ENCODE assay signal across 8 cellular contexts in genomic region chr14:60722836-60723217, GRCh38. TPM values are rescaled to one million over a fixed set of nuclear protein-coding genes. Genes with fewer than 3 reads are reported as not detected.
DNase-seq lines count a peak whose midpoint lies in the region; ATAC-seq and TF ChIP-seq lines count a peak whose summit lies in the region.

No MANE protein-coding gene starts in this region.

- no peaks in the 10 kb centered on the region for H3K9me3 ChIP-seq in OCI-LY7 (ENCODE audit: low read length)

- no peaks in the 10 kb centered on the region for H3K36me3 Mint-ChIP-seq in effector memory CD8-positive, alpha-beta T cell (ENCODE audit: insufficient read depth)

- no peak for TF ChIP-seq CTCF in OCI-LY7 (conservative IDR thresholded peaks at IDR 0.05; ENCODE audit: low read length)

- peak overlapping the region; percentile 83 for H3K4me3 ChIP-seq in OCI-LY7 (ENCODE audit: low read depth, low read length, poor library complexity, severe bottlenecking)

- H3K27ac Mint-ChIP-seq in effector memory CD8-positive, alpha-beta T cell: no peak overlapping the region

- no peak for ATAC-seq in effector memory CD8-positive, alpha-beta T cell (replicated peaks)
- ATAC-seq in HG02852 (IDR thresholded peaks at IDR 0.05; ENCODE audit: unreplicated experiment) (no peak), esophagus mucosa (no peak), GM18868 (IDR thresholded peaks at IDR 0.05; ENCODE audit: unreplicated experiment) (no peak)

- H3K79me2 ChIP-seq in OCI-LY7 (ENCODE audit: insufficient read depth, low read depth, low read length): no peaks in the 10 kb centered on the region

- no TSS peak for BruUV-seq in OCI-LY7 (replicated peaks; lab: Mats Ljungman, UMichigan)

- DNase-seq in NCI-H345 (lab: John Stamatoyannopoulos, UW): peak; percentile 44
- no peak for DNase-seq in NCI-H345 treated with DMSO at 0.1 percent for 48 hours (lab: John Stamatoyannopoulos, UW; ENCODE audit: unreplicated experiment)
- DNase-seq in OCI-LY7 (ENCODE audit: low spot score): no peak
- DNase-seq in effector memory CD8-positive, alpha-beta T cell: no peak
- peak; percentile 57 for DNase-seq in myocyte (ENCODE audit: low read depth)

- peaks cover 19 to 23% of the 10 kb centered on the region in 2 donors for H3K4me1 Mint-ChIP-seq in effector memory CD8-positive, alpha-beta T cell (ENCODE audit: low read depth in 2 of 2)

- peaks cover 79 to 93% of the 10 kb centered on the region in 2 donors for H3K27me3 Mint-ChIP-seq in effector memory CD8-positive, alpha-beta T cell

- H3K36me3 ChIP-seq in OCI-LY7 (ENCODE audit: insufficient read depth, low read length): no peaks in the 10 kb centered on the region

- CTCF ChIA-PET in OCI-LY7 (lab: Charles Lee; ENCODE audit: unreplicated experiment): interaction anchor here (0.5 to 0.9 kb wide), 3 partner anchors 10 to 357 kb away, joined by 3 to 4 read pairs (median 3); no protein-coding TSS in a partner anchor

- peak overlapping the region; percentile 86 for H2AFZ ChIP-seq in OCI-LY7 (ENCODE audit: low read length)

- peak overlapping the region; percentile 79 for H3K4me2 ChIP-seq in OCI-LY7 (ENCODE audit: low read length)

- no peaks in the 10 kb centered on the region for H3K9me2 ChIP-seq in OCI-LY7 (ENCODE audit: insufficient read depth, low read length)

- H3K9me3 Mint-ChIP-seq in effector memory CD8-positive, alpha-beta T cell: no peaks in the 10 kb centered on the region

- intact Hi-C loops in OCI-LY7 (cut with micrococcal nuclease; ENCODE audit: unreplicated experiment): no loop called here

- POLR2A ChIA-PET in OCI-LY7 (lab: Charles Lee): interaction anchor here (1.3 to 1.7 kb wide), 2 partner anchors 11 to 13 kb away, joined by 4 read pairs; partner anchors contain the start of gene MNAT1

- H4K20me1 ChIP-seq in OCI-LY7 (ENCODE audit: insufficient read depth, low read length): no peaks in the 10 kb centered on the region

- peaks cover 15% of the 10 kb centered on the region for H3K4me1 ChIP-seq in OCI-LY7 (ENCODE audit: insufficient read depth, low read length, poor library complexity, severe bottlenecking)

- H3K27ac ChIP-seq in OCI-LY7 (ENCODE audit: low read depth, low read length, poor library complexity, severe bottlenecking): no peak overlapping the region

- H3K4me3 Mint-ChIP-seq in effector memory CD8-positive, alpha-beta T cell: peak overlapping the region; percentile 90 to 92

RNA-seq across cellular contexts. Expression of gene SIX4, which starts 1.3 kb away (rescaled TPM):
- 3.1 and 5.9 TPM in 2 replicates for total RNA-seq in OCI-LY7 (2014; rRNA removed; shearing (Covaris generic))
- total RNA-seq in OCI-LY7 (2022): 2.4 TPM in 2 replicates
- total RNA-seq in myocyte: 49.9 and 62.6 TPM in 2 replicates
- polyA plus RNA-seq in myocyte (2012): 6.1 TPM
- total RNA-seq in esophagus mucosa: 0.20 TPM

RNA-seq across cellular contexts. Expression of gene MNAT1, which starts 11.7 kb away (rescaled TPM):
- 58.5 and 72.0 TPM in 2 replicates for total RNA-seq in OCI-LY7 (2014; rRNA removed; shearing (Covaris generic))
- 60.9 TPM in 2 replicates for total RNA-seq in OCI-LY7 (2022)
- 83.7 and 88.6 TPM in 2 replicates for total RNA-seq in myocyte
- 33.6 TPM for polyA plus RNA-seq in myocyte (2012)
- 25.3 TPM for total RNA-seq in esophagus mucosa

Comparison
In these comparisons a context has a peak if more than half of its experiments do, and no peak if none do; other contexts are left out.
1. DNase-seq: peak in NCI-H345 (single experiment) and myocyte (single experiment); none in NCI-H345 treated with DMSO at 0.1 percent for 48 hours (single experiment), OCI-LY7 (single experiment) and effector memory CD8-positive, alpha-beta T cell (0 of 3).